18 cellular contexts compared by ENCODE assay signal in genomic region chr12:52655720-52656124, GRCh38. TPM values are rescaled to one million over a fixed set of nuclear protein-coding genes. Genes with fewer than 3 reads are reported as not detected.
DNase-seq lines count a peak whose midpoint lies in the region; FAIRE-seq and TF ChIP-seq lines count a peak whose summit lies in the region.
"Had no signal": no experiment of that assay in that cellular context is flagged by ENCODE, and none has a peak within 500 bp of the region (broad histone marks: within the 10 kb centered on the region; RNA-seq: fewer than 3 reads in every experiment).

No MANE protein-coding gene starts in this region.

- peaks cover 2 to 9% of the 10 kb centered on the region in 2 experiments for H3K4me1 ChIP-seq in trophoblast cell (ENCODE audit: control insufficient read depth in 1 of 2, insufficient read depth in 2 of 2, low read length in 2 of 2)
- H3K4me1 ChIP-seq: A549 had no signal

- H2AFZ ChIP-seq in trophoblast cell (ENCODE audit: insufficient read depth, low read length, poor library complexity), result no peak overlapping the region

- H3K14ac ChIP-seq in trophoblast cell (ENCODE audit: low read length), result no peak overlapping the region

- H2BK120ac ChIP-seq in trophoblast cell (ENCODE audit: insufficient read depth, low read length, poor library complexity), result no peak overlapping the region

- no peak overlapping the region for H3K18ac ChIP-seq in trophoblast cell (ENCODE audit: low read length)

- H2BK5ac ChIP-seq in trophoblast cell (ENCODE audit: low read depth, low read length, poor library complexity), result no peak overlapping the region

- H4K12ac ChIP-seq in trophoblast cell (ENCODE audit: low read depth, low read length), result no peak overlapping the region

- no peak for TF ChIP-seq CTCF in bronchial epithelial cell (IDR thresholded peaks at IDR 0.05; ENCODE audit: insufficient read depth, low read length, severe bottlenecking)

- FAIRE-seq in bronchial epithelial cell (lab: Jason Lieb, UNC), result no peak
- FAIRE-seq: A549, GM12892, urothelium cell line had no signal

- no peak overlapping the region for H3K23ac ChIP-seq in trophoblast cell (ENCODE audit: low read length)

- H3K36me3 ChIP-seq in bronchial epithelial cell (ENCODE audit: control insufficient read depth, insufficient read depth, low read length) (no peaks in the 10 kb centered on the region), trophoblast cell (ENCODE audit: control insufficient read depth in 1 of 2, insufficient read depth in 2 of 2, low read length in 2 of 2) (no peaks in the 10 kb centered on the region)
- H3K36me3 ChIP-seq: neutrophil had no signal

- H3K4me3 ChIP-seq in bronchial epithelial cell (ENCODE audit: low read depth, low read length) (no peak overlapping the region), trophoblast cell (ENCODE audit: low read depth, low read length) (no peak overlapping the region)
- H3K4me3 ChIP-seq: A549 had no signal

- H3K9me3 ChIP-seq in trophoblast cell (ENCODE audit: insufficient read depth, low read depth, low read length), result peaks cover 2% of the 10 kb centered on the region
- H3K9me3 ChIP-seq: A549, neutrophil had no signal

- H3K27me3 ChIP-seq in bronchial epithelial cell (ENCODE audit: control insufficient read depth, insufficient read depth, low read length) (peaks cover 6% of the 10 kb centered on the region), trophoblast cell (ENCODE audit: insufficient read depth, low read length) (no peaks in the 10 kb centered on the region)
- H3K27me3 ChIP-seq: neutrophil had no signal

- no peak overlapping the region for H3K27ac ChIP-seq in trophoblast cell (ENCODE audit: low read depth, low read length)
- H3K27ac ChIP-seq: A549, neutrophil had no signal

- H4K91ac ChIP-seq in trophoblast cell (ENCODE audit: low read depth, low read length), result no peak overlapping the region

- DNase-seq in NCI-H2196 (lab: John Stamatoyannopoulos, UW; ENCODE audit: unreplicated experiment), result peak; percentile 17
- no peak for DNase-seq in NCI-H2196 treated with DMSO at 0.1 percent for 48 hours (lab: John Stamatoyannopoulos, UW; ENCODE audit: unreplicated experiment)
- DNase-seq in bronchial epithelial cell (ENCODE audit: low read depth), result peak; percentile 63
- DNase-seq in trophoblast cell, result peak; percentile 64 to 73
- no peak for DNase-seq in globus pallidus (ENCODE audit: low spot score)
- no peak for DNase-seq in stimulated activated CD4-positive, alpha-beta T cell treated with anti-CD3 and anti-CD28 coated beads, Interleukin-2, amount 100 ng/mL, for 48 hours
- DNase-seq: activated CD4-positive, CD25-positive, alpha-beta regulatory T cell treated with anti-CD3 and anti-CD28 coated beads, Interleukin-2, amount 50 U/mL, for 72 hours; activated naive CD4-positive, alpha-beta T cell treated with anti-CD3 and anti-CD28 coated beads, Interleukin-2, amount 10 ng/mL, durations not matched to agents 7 days and 5 days; CD4-positive, alpha-beta memory T cell; effector CD8-positive, alpha-beta T cell; HCEC 1CT; NCI-H510A; stimulated activated CD4-positive, alpha-beta T cell treated with anti-CD3 and anti-CD28 coated beads, Interleukin-4, amount 100 ng/mL, for 4 hours had no signal

- no peak overlapping the region for H3K4ac ChIP-seq in trophoblast cell (ENCODE audit: low read depth, low read length)

- no peaks in the 10 kb centered on the region for H3K79me2 ChIP-seq in trophoblast cell (ENCODE audit: control insufficient read depth, insufficient read depth, low read length, poor library complexity)

- no peak overlapping the region for H3K4me2 ChIP-seq in trophoblast cell (ENCODE audit: low read length)

- WGBS in trophoblast cell (ENCODE audit: extremely low coverage, insufficient coverage, insufficient read length), result no CpG with 5 or more reads among the region's 8 CpGs

- H3K9ac ChIP-seq in trophoblast cell (ENCODE audit: low read length), result no peak overlapping the region

- no peak overlapping the region for H2BK12ac ChIP-seq in trophoblast cell (ENCODE audit: low read length)

- H2AK5ac ChIP-seq in trophoblast cell (ENCODE audit: low read length), result no peak overlapping the region

- H3K79me1 ChIP-seq in trophoblast cell (ENCODE audit: low read length), result no peaks in the 10 kb centered on the region

- no peak overlapping the region for H4K8ac ChIP-seq in trophoblast cell (ENCODE audit: low read depth, low read length)

RNA-seq across cellular contexts. Expression of gene KRT2, which starts 3.7 kb away (rescaled TPM):
- total RNA-seq in bronchial epithelial cell, result not detected in 2 replicates
- polyA plus RNA-seq in trophoblast cell (2013), result not detected in 2 replicates
- total RNA-seq: mesothelial cell of epicardium had no signal

RNA-seq across cellular contexts. Expression of gene KRT1, which starts 24.5 kb away (rescaled TPM):
- total RNA-seq in bronchial epithelial cell, result not detected in 2 replicates
- not detected in 2 replicates for polyA plus RNA-seq in trophoblast cell (2013)
- total RNA-seq: mesothelial cell of epicardium had no signal
- polyA plus RNA-seq: A549 had no signal

RNA-seq across cellular contexts. Expression of gene KRT73, which starts 37.4 kb away (rescaled TPM):
- not detected in 2 replicates for total RNA-seq in bronchial epithelial cell
- not detected in 2 replicates for polyA plus RNA-seq in trophoblast cell (2013)
- total RNA-seq: mesothelial cell of epicardium had no signal
- polyA plus RNA-seq: A549 had no signal

RNA-seq across cellular contexts. Expression of gene KRT77, which starts 47.6 kb away (rescaled TPM):
- total RNA-seq in bronchial epithelial cell, result under 0.01 TPM in 1 of 2 replicates, not detected in the other
- 0.04 and 0.05 TPM in 2 replicates for polyA plus RNA-seq in trophoblast cell (2013)
- total RNA-seq: CD4-positive, alpha-beta memory T cell; mesothelial cell of epicardium had no signal
- polyA plus RNA-seq: CD4-positive, alpha-beta memory T cell had no signal

RNA-seq across cellular contexts. Expression of gene KRT72, which starts 54.5 kb away (rescaled TPM):
- total RNA-seq in bronchial epithelial cell, result not detected in 2 replicates
- polyA plus RNA-seq in trophoblast cell (2013), result not detected in 2 replicates
- total RNA-seq: mesothelial cell of epicardium had no signal
- polyA plus RNA-seq: A549; CD4-positive, alpha-beta memory T cell had no signal

Comparison
In these comparisons a context has a peak if more than half of its experiments do, and no peak if none do; other contexts are left out.
1. DNase-seq: peak in NCI-H2196 (single experiment), bronchial epithelial cell (single experiment) and trophoblast cell (2 of 2); none in NCI-H2196 treated with DMSO at 0.1 percent for 48 hours (single experiment), globus pallidus (single experiment) and stimulated activated CD4-positive, alpha-beta T cell treated with anti-CD3 and anti-CD28 coated beads, Interleukin-2, amount 100 ng/mL, for 48 hours (0 of 2).